In genomic region chr16:87316923-87317765, GRCh38 we compare ENCODE assay signal across 1 cellular context.
TF ChIP-seq lines count a peak whose summit lies in the region.

Gene C16orf95 (minus strand): TSS chr16:87317392. CDS start chr16:87317242, 150 bp downstream.

TF ChIP-seq in WTC11, 78 proteins besides CTCF, POLR2A, EP300 and RAD21 (continued from another document):
- TF ChIP-seq FOXP4 (CRISPR knock-in tag; IDR thresholded peaks at IDR 0.05) (peak; percentile 50; the same call in 1 of the 2 replicates), ELF4 (CRISPR knock-in tag; IDR thresholded peaks at IDR 0.05; ENCODE audit: low read depth) (no peak), NFE2L1 (CRISPR knock-in tag; IDR thresholded peaks at IDR 0.05) (0 out of 2 replicates have a peak, but pooled peaks have one; percentile 21), ZBTB21 (CRISPR knock-in tag; IDR thresholded peaks at IDR 0.05; ENCODE audit: borderline replicate concordance) (no peak), PREB (CRISPR knock-in tag; IDR thresholded peaks at IDR 0.05; ENCODE audit: borderline replicate concordance) (0 out of 2 replicates have a peak, but pooled peaks have one; percentile 49), SP1 (CRISPR knock-in tag; conservative IDR thresholded peaks at IDR 0.05) (0 out of 2 replicates have a peak, but pooled peaks have one; percentile 52), ZNF317 (CRISPR knock-in tag; IDR thresholded peaks at IDR 0.05; ENCODE audit: borderline replicate concordance, low read depth) (no peak), TCF7 (CRISPR knock-in tag; IDR thresholded peaks at IDR 0.05; ENCODE audit: low read depth) (no peak), ETV6 (CRISPR knock-in tag; IDR thresholded peaks at IDR 0.05) (peak; percentile 71), SMAD4 (CRISPR knock-in tag; IDR thresholded peaks at IDR 0.05) (peak; percentile 46; the same call in 1 of the 2 replicates), NR2C2 (CRISPR knock-in tag; IDR thresholded peaks at IDR 0.05) (no peak), ZNF532 (CRISPR knock-in tag; IDR thresholded peaks at IDR 0.05; ENCODE audit: borderline replicate concordance) (0 out of 2 replicates have a peak, but pooled peaks have one; percentile 31), ATF6 (CRISPR knock-in tag; IDR thresholded peaks at IDR 0.05) (no peak), ZNF138 (CRISPR knock-in tag; conservative IDR thresholded peaks at IDR 0.05) (no peak), GTF2I (CRISPR knock-in tag; conservative IDR thresholded peaks at IDR 0.05) (0 out of 2 replicates have a peak, but pooled peaks have one; percentile 1)
- TF ChIP-seq, protein P1, sequence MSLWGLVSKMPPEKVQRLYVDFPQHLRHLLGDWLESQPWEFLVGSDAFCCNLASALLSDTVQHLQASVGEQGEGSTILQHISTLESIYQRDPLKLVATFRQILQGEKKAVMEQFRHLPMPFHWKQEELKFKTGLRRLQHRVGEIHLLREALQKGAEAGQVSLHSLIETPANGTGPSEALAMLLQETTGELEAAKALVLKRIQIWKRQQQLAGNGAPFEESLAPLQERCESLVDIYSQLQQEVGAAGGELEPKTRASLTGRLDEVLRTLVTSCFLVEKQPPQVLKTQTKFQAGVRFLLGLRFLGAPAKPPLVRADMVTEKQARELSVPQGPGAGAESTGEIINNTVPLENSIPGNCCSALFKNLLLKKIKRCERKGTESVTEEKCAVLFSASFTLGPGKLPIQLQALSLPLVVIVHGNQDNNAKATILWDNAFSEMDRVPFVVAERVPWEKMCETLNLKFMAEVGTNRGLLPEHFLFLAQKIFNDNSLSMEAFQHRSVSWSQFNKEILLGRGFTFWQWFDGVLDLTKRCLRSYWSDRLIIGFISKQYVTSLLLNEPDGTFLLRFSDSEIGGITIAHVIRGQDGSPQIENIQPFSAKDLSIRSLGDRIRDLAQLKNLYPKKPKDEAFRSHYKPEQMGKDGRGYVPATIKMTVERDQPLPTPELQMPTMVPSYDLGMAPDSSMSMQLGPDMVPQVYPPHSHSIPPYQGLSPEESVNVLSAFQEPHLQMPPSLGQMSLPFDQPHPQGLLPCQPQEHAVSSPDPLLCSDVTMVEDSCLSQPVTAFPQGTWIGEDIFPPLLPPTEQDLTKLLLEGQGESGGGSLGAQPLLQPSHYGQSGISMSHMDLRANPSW (CRISPR knock-in tag; conservative IDR thresholded peaks at IDR 0.05; ENCODE audit: low read depth), result no peak
- TF ChIP-seq, protein P2, sequence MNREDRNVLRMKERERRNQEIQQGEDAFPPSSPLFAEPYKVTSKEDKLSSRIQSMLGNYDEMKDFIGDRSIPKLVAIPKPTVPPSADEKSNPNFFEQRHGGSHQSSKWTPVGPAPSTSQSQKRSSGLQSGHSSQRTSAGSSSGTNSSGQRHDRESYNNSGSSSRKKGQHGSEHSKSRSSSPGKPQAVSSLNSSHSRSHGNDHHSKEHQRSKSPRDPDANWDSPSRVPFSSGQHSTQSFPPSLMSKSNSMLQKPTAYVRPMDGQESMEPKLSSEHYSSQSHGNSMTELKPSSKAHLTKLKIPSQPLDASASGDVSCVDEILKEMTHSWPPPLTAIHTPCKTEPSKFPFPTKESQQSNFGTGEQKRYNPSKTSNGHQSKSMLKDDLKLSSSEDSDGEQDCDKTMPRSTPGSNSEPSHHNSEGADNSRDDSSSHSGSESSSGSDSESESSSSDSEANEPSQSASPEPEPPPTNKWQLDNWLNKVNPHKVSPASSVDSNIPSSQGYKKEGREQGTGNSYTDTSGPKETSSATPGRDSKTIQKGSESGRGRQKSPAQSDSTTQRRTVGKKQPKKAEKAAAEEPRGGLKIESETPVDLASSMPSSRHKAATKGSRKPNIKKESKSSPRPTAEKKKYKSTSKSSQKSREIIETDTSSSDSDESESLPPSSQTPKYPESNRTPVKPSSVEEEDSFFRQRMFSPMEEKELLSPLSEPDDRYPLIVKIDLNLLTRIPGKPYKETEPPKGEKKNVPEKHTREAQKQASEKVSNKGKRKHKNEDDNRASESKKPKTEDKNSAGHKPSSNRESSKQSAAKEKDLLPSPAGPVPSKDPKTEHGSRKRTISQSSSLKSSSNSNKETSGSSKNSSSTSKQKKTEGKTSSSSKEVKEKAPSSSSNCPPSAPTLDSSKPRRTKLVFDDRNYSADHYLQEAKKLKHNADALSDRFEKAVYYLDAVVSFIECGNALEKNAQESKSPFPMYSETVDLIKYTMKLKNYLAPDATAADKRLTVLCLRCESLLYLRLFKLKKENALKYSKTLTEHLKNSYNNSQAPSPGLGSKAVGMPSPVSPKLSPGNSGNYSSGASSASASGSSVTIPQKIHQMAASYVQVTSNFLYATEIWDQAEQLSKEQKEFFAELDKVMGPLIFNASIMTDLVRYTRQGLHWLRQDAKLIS (CRISPR knock-in tag; IDR thresholded peaks at IDR 0.05; ENCODE audit: borderline replicate concordance), result 0 out of 2 replicates have a peak, but pooled peaks have one; percentile 39
